ENCODE assay signal across 1 cellular context in genomic region chr6:138403801-138404665, GRCh38.
TF ChIP-seq lines count a peak whose summit lies in the region.

A gene with protein sequence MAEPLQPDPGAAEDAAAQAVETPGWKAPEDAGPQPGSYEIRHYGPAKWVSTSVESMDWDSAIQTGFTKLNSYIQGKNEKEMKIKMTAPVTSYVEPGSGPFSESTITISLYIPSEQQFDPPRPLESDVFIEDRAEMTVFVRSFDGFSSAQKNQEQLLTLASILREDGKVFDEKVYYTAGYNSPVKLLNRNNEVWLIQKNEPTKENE (plus strand): TSS chr6:138404223. CDS start chr6:138404496, 273 bp downstream.

TF ChIP-seq in HepG2, 621 proteins besides CTCF, POLR2A, EP300 and RAD21 (continued from another document and continues in another):
- TF ChIP-seq ZNF10 (CRISPR knock-in tag; IDR thresholded peaks at IDR 0.05; ENCODE audit: borderline replicate concordance, low read depth) (no peak), RAD51 (IDR thresholded peaks at IDR 0.05; ENCODE audit: borderline replicate concordance) (no peak), PHF5A (CRISPR knock-in tag; IDR thresholded peaks at IDR 0.05; ENCODE audit: low read depth, unreplicated experiment) (peak; percentile 84), ZIK1 (CRISPR knock-in tag; IDR thresholded peaks at IDR 0.05; ENCODE audit: borderline replicate concordance, low read depth) (peak; percentile 53; the same call in 1 of the 2 replicates), SPEN (CRISPR knock-in tag; IDR thresholded peaks at IDR 0.05; ENCODE audit: low read depth) (peak; percentile 90), MTA1 (CRISPR knock-in tag; IDR thresholded peaks at IDR 0.05; ENCODE audit: borderline replicate concordance) (peak; percentile 73; the same call in 1 of the 2 replicates), ZNF639 (CRISPR knock-in tag; conservative IDR thresholded peaks at IDR 0.05) (peak; percentile 59; the same call in 1 of the 2 replicates), NONO (IDR thresholded peaks at IDR 0.05) (no peak), NONO (CRISPR knock-in tag; conservative IDR thresholded peaks at IDR 0.05) (peak; percentile 95), ZNF333 (CRISPR knock-in tag; IDR thresholded peaks at IDR 0.05; ENCODE audit: borderline replicate concordance) (no peak; the same call in 1 of the 2 replicates), HNF1B (CRISPR knock-in tag; IDR thresholded peaks at IDR 0.05) (peak; percentile 74; the same call in 1 of the 2 replicates), PHF20 (CRISPR knock-in tag; IDR thresholded peaks at IDR 0.05) (peak; percentile 65), CEBPB (IDR thresholded peaks at IDR 0.05; ENCODE audit: borderline replicate concordance, low read depth, low read length) (no peak), SUZ12 (IDR thresholded peaks at IDR 0.05; ENCODE audit: low read depth, low read length) (no peak), ZBTB3 (CRISPR knock-in tag; IDR thresholded peaks at IDR 0.05; ENCODE audit: borderline replicate concordance, low read depth) (peak; percentile 71; the same call in 1 of the 2 replicates), ATF7 (IDR thresholded peaks at IDR 0.05) (no peak), ATF7 (CRISPR knock-in tag; IDR thresholded peaks at IDR 0.05) (peak; percentile 77; the same call in 1 of the 2 replicates), GMEB2 (CRISPR knock-in tag; IDR thresholded peaks at IDR 0.05; ENCODE audit: low read depth) (no peak; the same call in 1 of the 2 replicates), ZSCAN21 (CRISPR knock-in tag; IDR thresholded peaks at IDR 0.05; ENCODE audit: borderline replicate concordance) (peak; percentile 94), FOXK1 (CRISPR knock-in tag; IDR thresholded peaks at IDR 0.05; ENCODE audit: borderline replicate concordance, low read depth) (peak; percentile 86; the same call in 1 of the 2 replicates), RBFOX2 (IDR thresholded peaks at IDR 0.05; ENCODE audit: low read depth, low read length) (peak; percentile 88), ZSCAN29 (CRISPR knock-in tag; conservative IDR thresholded peaks at IDR 0.05) (peak; percentile 97), ZNF747 (CRISPR knock-in tag; IDR thresholded peaks at IDR 0.05; ENCODE audit: borderline replicate concordance) (peak; percentile 36; the same call in 1 of the 2 replicates), NR1H2 (CRISPR knock-in tag; IDR thresholded peaks at IDR 0.05; ENCODE audit: borderline replicate concordance, low read depth) (no peak), ATF2 (CRISPR knock-in tag; IDR thresholded peaks at IDR 0.05) (peak; percentile 57; the same call in 1 of the 2 replicates), MATR3 (CRISPR knock-in tag; IDR thresholded peaks at IDR 0.05) (no peak), CBFB (CRISPR knock-in tag; IDR thresholded peaks at IDR 0.05) (peak; percentile 74; the same call in 1 of the 2 replicates), AGO2 (optimal IDR thresholded peaks at IDR 0.05; ENCODE audit: low read depth, low read length) (peak; percentile 64), ZFP82 (CRISPR knock-in tag; IDR thresholded peaks at IDR 0.05; ENCODE audit: borderline replicate concordance) (0 out of 2 replicates have a peak, but pooled peaks have one; percentile 69), ETS1 (CRISPR knock-in tag; IDR thresholded peaks at IDR 0.05) (no peak; the same call in none of the 2 replicates), PRPF4 (IDR thresholded peaks at IDR 0.05; ENCODE audit: low read depth, low read length, poor library complexity, severe bottlenecking) (no peak), ZNF468 (CRISPR knock-in tag; IDR thresholded peaks at IDR 0.05) (no peak), NR0B2 (CRISPR knock-in tag; IDR thresholded peaks at IDR 0.05) (no peak; the same call in none of the 2 replicates), ZNF570 (CRISPR knock-in tag; IDR thresholded peaks at IDR 0.05; ENCODE audit: borderline replicate concordance) (0 out of 2 replicates have a peak, but pooled peaks have one; percentile 81), EHMT2 (IDR thresholded peaks at IDR 0.05; ENCODE audit: borderline replicate concordance, low read depth, low read length) (no peak), ZNF431 (CRISPR knock-in tag; IDR thresholded peaks at IDR 0.05; ENCODE audit: borderline replicate concordance, low read depth) (peak; percentile 80; the same call in 1 of the 2 replicates), ATF5 (CRISPR knock-in tag; IDR thresholded peaks at IDR 0.05; ENCODE audit: low read depth) (no peak; the same call in 1 of the 2 replicates), MXI1 (IDR thresholded peaks at IDR 0.05; ENCODE audit: borderline replicate concordance, low read depth, low read length) (peak; percentile 81; the same call in 2 of the 3 replicates), SMAD1 (CRISPR knock-in tag; IDR thresholded peaks at IDR 0.05; ENCODE audit: borderline replicate concordance, low read depth) (no peak; the same call in 1 of the 2 replicates), FOSL2 (CRISPR knock-in tag; IDR thresholded peaks at IDR 0.05) (peak; percentile 41)
- TF ChIP-seq, protein P1, sequence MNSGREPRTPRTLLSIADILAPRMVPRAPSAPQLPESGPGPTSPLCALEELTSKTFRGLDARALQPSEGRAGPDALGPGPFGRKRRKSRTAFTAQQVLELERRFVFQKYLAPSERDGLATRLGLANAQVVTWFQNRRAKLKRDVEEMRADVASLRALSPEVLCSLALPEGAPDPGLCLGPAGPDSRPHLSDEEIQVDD (CRISPR knock-in tag; IDR thresholded peaks at IDR 0.05; ENCODE audit: borderline replicate concordance): 0 out of 2 replicates have a peak, but pooled peaks have one; percentile 19
- TF ChIP-seq, protein P2, sequence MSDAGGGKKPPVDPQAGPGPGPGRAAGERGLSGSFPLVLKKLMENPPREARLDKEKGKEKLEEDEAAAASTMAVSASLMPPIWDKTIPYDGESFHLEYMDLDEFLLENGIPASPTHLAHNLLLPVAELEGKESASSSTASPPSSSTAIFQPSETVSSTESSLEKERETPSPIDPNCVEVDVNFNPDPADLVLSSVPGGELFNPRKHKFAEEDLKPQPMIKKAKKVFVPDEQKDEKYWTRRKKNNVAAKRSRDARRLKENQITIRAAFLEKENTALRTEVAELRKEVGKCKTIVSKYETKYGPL (CRISPR knock-in tag; IDR thresholded peaks at IDR 0.05): peak; percentile 5; the same call in 1 of the 2 replicates
